ENCODE assay signal across 8 cellular contexts in genomic region chr12:7142057-7142644, GRCh38. TPM values are rescaled to one million over a fixed set of nuclear protein-coding genes. Genes with fewer than 3 reads are reported as not detected.
DNase-seq lines count a peak whose midpoint lies in the region; ATAC-seq and TF ChIP-seq lines count a peak whose summit lies in the region.

No MANE protein-coding gene starts in this region.

- H3K27ac ChIP-seq in heart right ventricle (no peak overlapping the region), smooth muscle cell (ENCODE audit: low read depth) (no peak overlapping the region)

- H3K4me3 ChIP-seq in heart right ventricle (no peak overlapping the region), smooth muscle cell (no peak overlapping the region)

- DNase-seq in Caki2 (ENCODE audit: low read depth) (peak; percentile 14), HS-5 (ENCODE audit: low read depth) (peak; percentile 13), SK-MEL-5 (ENCODE audit: low read depth, low spot score) (peak; percentile 80), heart right ventricle (no peak), smooth muscle cell (lab: John Stamatoyannopoulos, UW; ENCODE audit: unreplicated experiment) (no peak)
- DNase-seq in activated naive CD4-positive, alpha-beta T cell treated with Interleukin-2 at 50 U/mL for 16 hours, result peak; percentile 62

- peak; percentile 22 to 68 (median 57) for TF ChIP-seq CTCF in heart right ventricle (IDR thresholded peaks at IDR 0.05)
- TF ChIP-seq CTCF in smooth muscle cell (IDR thresholded peaks at IDR 0.05; ENCODE audit: borderline replicate concordance, insufficient read depth, poor library complexity, severe bottlenecking), result peak; percentile 63

- intact Hi-C loops in heart right ventricle (cut with DNase I), result loop anchor here in 2 of 10 donors (5.0 to 10.0 kb wide), 2 partner anchors 45 to 493 kb away; partner anchors contain the start of gene PEX5 (in 1 of the 2)

- H3K27me3 ChIP-seq in heart right ventricle (no peaks in the 10 kb centered on the region), smooth muscle cell (ENCODE audit: low read depth) (no peaks in the 10 kb centered on the region)

- peaks cover 0 to 4% (median 0%) of the 10 kb centered on the region in 11 donors for H3K9me3 ChIP-seq in heart right ventricle
- no peaks in the 10 kb centered on the region for H3K9me3 ChIP-seq in smooth muscle cell (replicated peaks; ENCODE audit: low read depth)

- no peaks in the 10 kb centered on the region for H3F3A ChIP-seq in smooth muscle cell (ENCODE audit: low read depth)

- H3K4me2 ChIP-seq in smooth muscle cell, result no peak overlapping the region

- ATAC-seq in heart right ventricle (peak in 5 of 8 donors; percentile 27 to 58 (median 39)), HG03439 (IDR thresholded peaks at IDR 0.05; ENCODE audit: unreplicated experiment) (no peak), GM21786 (IDR thresholded peaks at IDR 0.05; ENCODE audit: unreplicated experiment) (no peak)

- H2AFZ ChIP-seq in smooth muscle cell (ENCODE audit: low read depth), result no peak overlapping the region

- H4K20me1 ChIP-seq in smooth muscle cell (ENCODE audit: low read depth), result no peaks in the 10 kb centered on the region

- H3K9ac ChIP-seq in smooth muscle cell (ENCODE audit: low read depth), result no peak overlapping the region

- H3K36me3 ChIP-seq in heart right ventricle, result peaks cover 0 to 67% (median 0%) of the 10 kb centered on the region in 9 donors
- H3K36me3 ChIP-seq in smooth muscle cell (ENCODE audit: low read depth), result no peaks in the 10 kb centered on the region

- H3K4me1 ChIP-seq in heart right ventricle, result peaks cover 0 to 8% (median 0%) of the 10 kb centered on the region in 9 donors
- no peaks in the 10 kb centered on the region for H3K4me1 ChIP-seq in smooth muscle cell (ENCODE audit: low read depth)

- in situ Hi-C loops in Caki2 (cut with HindIII; ENCODE audit: low pct_unique_long_range_greater_than_20kb, low sequenced_read_pairs) (no loop called here), SK-MEL-5 (cut with HindIII; ENCODE audit: low pct_unique_long_range_greater_than_20kb, low sequenced_read_pairs) (no loop called here)

- no peaks in the 10 kb centered on the region for H3K79me2 ChIP-seq in smooth muscle cell (ENCODE audit: low read depth)

- 69 to 79% methylated on average over 5 of the region's 5 CpGs for WGBS in heart right ventricle, 2 donors
- 64% methylated on average over 5 of the region's 5 CpGs for WGBS in smooth muscle cell (ENCODE audit: low lambda C conversion rate)

RNA-seq across cellular contexts. Expression of gene CLSTN3, which starts 12.0 kb away (rescaled TPM):
- 3.4 and 13.8 TPM in 2 replicates for total RNA-seq in Caki2 (2014; rRNA removed; shearing (Covaris generic); ENCODE audit: low replicate concordance)
- total RNA-seq in SK-MEL-5 (2014; rRNA removed; shearing (Covaris generic)), result 1.0 TPM in 2 replicates
- polyA plus RNA-seq in SK-MEL-5 (2015; cell fraction: cytosol; rRNA removed), result 0.85 and 4.5 TPM in 2 replicates
- polyA plus RNA-seq in SK-MEL-5 (2015; cell fraction: nucleus; rRNA removed), result 0.80 and 1.2 TPM in 2 replicates
- total RNA-seq in heart right ventricle (10 to 100 TPM in 2 of 10 donors, 1 to 10 TPM in 8; 3.7 to 16.8 (median 6.0) TPM), smooth muscle cell (26.5 and 51.0 TPM in 2 replicates)
- polyA plus RNA-seq in heart right ventricle (1 to 10 TPM; 3.9 to 6.8 TPM), smooth muscle cell (12.4 and 25.4 TPM in 2 replicates)

RNA-seq across cellular contexts. Expression of gene RBP5, which starts 13.5 kb away (rescaled TPM):
- total RNA-seq in Caki2 (2014; rRNA removed; shearing (Covaris generic); ENCODE audit: low replicate concordance), result not detected in 2 replicates
- not detected in 2 replicates for total RNA-seq in SK-MEL-5 (2014; rRNA removed; shearing (Covaris generic))
- not detected in 2 replicates for polyA plus RNA-seq in SK-MEL-5 (2015; cell fraction: cytosol; rRNA removed)
- not detected in 2 replicates for polyA plus RNA-seq in SK-MEL-5 (2015; cell fraction: nucleus; rRNA removed)
- 1 to 10 TPM in 1 of 10 donors, under 1 TPM in 3, not detected in 6; 0.34 to 3.2 (median 0.56) TPM for total RNA-seq in heart right ventricle
- 1 to 10 TPM in 1 of 2 donors, under 1 TPM in 1; 0.66 to 1.8 TPM for polyA plus RNA-seq in heart right ventricle
- total RNA-seq in smooth muscle cell, result not detected in 2 replicates
- 0.21 and 2.3 TPM in 2 replicates for polyA plus RNA-seq in smooth muscle cell

RNA-seq across cellular contexts. Expression of gene C1RL, which starts 33.1 kb away (rescaled TPM):
- total RNA-seq in Caki2 (2014; rRNA removed; shearing (Covaris generic); ENCODE audit: low replicate concordance), result 14.8 and 22.4 TPM in 2 replicates
- 1.9 and 3.8 TPM in 2 replicates for total RNA-seq in SK-MEL-5 (2014; rRNA removed; shearing (Covaris generic))
- polyA plus RNA-seq in SK-MEL-5 (2015; cell fraction: cytosol; rRNA removed), result 8.9 and 12.7 TPM in 2 replicates
- polyA plus RNA-seq in SK-MEL-5 (2015; cell fraction: nucleus; rRNA removed), result 4.4 and 7.3 TPM in 2 replicates
- total RNA-seq in heart right ventricle (10 to 100 TPM in 3 of 10 donors, 1 to 10 TPM in 7; 4.5 to 24.9 (median 7.5) TPM), smooth muscle cell (18.5 and 21.1 TPM in 2 replicates)
- polyA plus RNA-seq in heart right ventricle (10 to 100 TPM in 1 of 2 donors, 1 to 10 TPM in 1; 8.3 to 22.3 TPM), smooth muscle cell (8.7 and 9.8 TPM in 2 replicates)

RNA-seq across cellular contexts. Expression of gene PEX5, which starts 47.3 kb away (rescaled TPM):
- total RNA-seq in Caki2 (2014; rRNA removed; shearing (Covaris generic); ENCODE audit: low replicate concordance), result 31.9 and 45.3 TPM in 2 replicates
- 23.7 and 27.5 TPM in 2 replicates for total RNA-seq in SK-MEL-5 (2014; rRNA removed; shearing (Covaris generic))
- polyA plus RNA-seq in SK-MEL-5 (2015; cell fraction: cytosol; rRNA removed), result 38.3 and 40.0 TPM in 2 replicates
- polyA plus RNA-seq in SK-MEL-5 (2015; cell fraction: nucleus; rRNA removed), result 38.1 and 50.2 TPM in 2 replicates
- total RNA-seq in heart right ventricle (10 to 100 TPM; 21.8 to 35.2 (median 29.3) TPM), smooth muscle cell (6.6 and 13.2 TPM in 2 replicates)
- polyA plus RNA-seq in heart right ventricle (10 to 100 TPM in 1 of 2 donors, 1 to 10 TPM in 1; 9.7 to 25.0 TPM), smooth muscle cell (8.3 and 8.9 TPM in 2 replicates)

RNA-seq across cellular contexts. Expression of gene C1R, which starts 49.9 kb away (rescaled TPM):
- total RNA-seq in Caki2 (2014; rRNA removed; shearing (Covaris generic); ENCODE audit: low replicate concordance), result 9.8 and 19.0 TPM in 2 replicates
- 2.0 and 2.5 TPM in 2 replicates for total RNA-seq in SK-MEL-5 (2014; rRNA removed; shearing (Covaris generic))
- 8.1 and 11.4 TPM in 2 replicates for polyA plus RNA-seq in SK-MEL-5 (2015; cell fraction: cytosol; rRNA removed)
- 3.4 and 5.6 TPM in 2 replicates for polyA plus RNA-seq in SK-MEL-5 (2015; cell fraction: nucleus; rRNA removed)
- total RNA-seq in heart right ventricle (100 to 1,000 TPM in 4 of 10 donors, 10 to 100 TPM in 6; 19.9 to 238 (median 59.0) TPM), smooth muscle cell (51.2 and 58.9 TPM in 2 replicates)
- polyA plus RNA-seq in heart right ventricle (100 to 1,000 TPM in 1 of 2 donors, 10 to 100 TPM in 1; 73.0 to 209 TPM), smooth muscle cell (78.7 and 83.8 TPM in 2 replicates)

Comparison
In these comparisons a context has a peak if more than half of its experiments do, and no peak if none do; other contexts are left out.
1. DNase-seq: peak in Caki2 (single experiment), HS-5 (single experiment), SK-MEL-5 (single experiment) and activated naive CD4-positive, alpha-beta T cell treated with Interleukin-2 at 50 U/mL for 16 hours (single experiment); none in heart right ventricle (0 of 2) and smooth muscle cell (single experiment).
2. ATAC-seq: peak in heart right ventricle (5 of 8); none in HG03439 (single experiment) and GM21786 (single experiment).